ENCODE assay signal across 23 cellular contexts in the genomic region with DNA sequence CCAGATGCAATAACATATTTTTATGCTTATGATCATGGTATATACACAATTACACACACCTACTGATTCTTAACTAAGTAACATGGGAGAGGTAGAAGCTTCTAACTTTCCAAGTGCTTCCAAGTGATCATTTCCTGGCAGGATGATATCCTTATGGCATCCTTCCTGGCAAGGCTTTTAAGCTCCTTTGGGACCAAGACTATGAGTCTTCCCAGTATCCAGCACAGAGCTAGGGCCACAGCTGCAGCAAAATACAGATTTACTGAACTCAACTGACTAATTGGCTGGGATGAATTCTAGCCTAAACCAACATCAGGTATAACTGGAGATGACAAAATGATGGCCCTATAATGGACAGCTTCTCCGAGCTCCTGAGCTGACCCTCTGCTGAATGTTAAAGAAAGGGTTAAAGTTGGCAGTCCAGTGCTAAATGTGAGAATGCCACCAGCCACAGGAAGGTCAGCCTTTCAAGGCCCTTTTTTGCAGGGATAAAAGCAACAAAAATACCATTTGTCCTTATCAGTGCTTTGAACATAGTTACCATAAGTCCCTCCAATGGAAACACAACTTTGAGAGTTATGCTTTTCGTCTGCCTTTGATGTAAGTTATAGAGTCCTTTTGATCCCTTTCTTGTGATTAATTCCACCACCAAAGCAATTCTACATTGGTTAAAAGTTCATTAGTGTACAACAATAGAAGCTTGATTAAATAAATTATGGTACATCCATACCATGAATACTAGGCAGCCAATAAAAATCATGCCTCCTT.
DNase-seq lines count a peak whose midpoint lies in the region; ATAC-seq and TF ChIP-seq lines count a peak whose summit lies in the region.
"Had no signal": no experiment of that assay in that cellular context is flagged by ENCODE, and none has a peak within 500 bp of the region (broad histone marks: within the 10 kb centered on the region; RNA-seq: fewer than 3 reads in every experiment).

No MANE protein-coding gene starts in this region.

- no peak for TF ChIP-seq CTCF in gastroesophageal sphincter (IDR thresholded peaks at IDR 0.05)

- in situ Hi-C loops in GM23248 (cut with MboI), result loop anchor here (10.0 to 25.0 kb wide), 2 partner anchors 416 to 523 kb away; a partner anchor contains a TSS

- H4K20me1 ChIP-seq in GM23248 (ENCODE audit: insufficient read depth), result no peaks in the 10 kb centered on the region

- no peak overlapping the region for H2AFZ ChIP-seq in GM23248

- 93 to 95% methylated on average over 2 of the region's 2 CpGs for WGBS in GM23248 (ENCODE audit: low coverage in 1 of 2, low lambda C conversion rate in 2 of 2, missing lambda C conversion rate in 2 of 2), 2 experiments
- 83 to 100% methylated on average over 1 to 2 of the region's 2 CpGs for WGBS in gastroesophageal sphincter (ENCODE audit: low coverage in 1 of 2), 2 donors

- no peaks in the 10 kb centered on the region for H3K36me3 ChIP-seq in GM23248 (ENCODE audit: low read depth)
- no peaks in the 10 kb centered on the region for H3K36me3 ChIP-seq in gastroesophageal sphincter
- no peaks in the 10 kb centered on the region for H3K36me3 ChIP-seq in skeletal muscle tissue (ENCODE audit: control insufficient read depth in 3 of 3, insufficient read depth in 3 of 3, low read length in 3 of 3)
- H3K36me3 ChIP-seq: esophagus squamous epithelium had no signal

- no peak overlapping the region for H3K9ac ChIP-seq in GM23248
- H3K9ac ChIP-seq in skeletal muscle tissue (ENCODE audit: low read depth in 1 of 3, low read length in 3 of 3), result no peak overlapping the region

- DNase-seq in GM23248, result peak; percentile 32
- peak; percentile 29 for DNase-seq in NCI-H69 (lab: John Stamatoyannopoulos, UW)
- DNase-seq in NCI-H1417 (lab: John Stamatoyannopoulos, UW), result no peak
- no peak for DNase-seq in LoVo (ENCODE audit: low spot score)
- DNase-seq: activated CD4-positive, alpha-beta T cell treated with anti-CD3 and anti-CD28 coated beads for 36 hours; activated CD8-positive, alpha-beta memory T cell treated with anti-CD3 and anti-CD28 coated beads for 24 hours; activated naive CD4-positive, alpha-beta T cell treated with Interleukin-2 at 50 U/mL for 16 hours; activated T-cell treated with anti-CD3 and anti-CD28 coated beads, Interleukin-2, amount 50 U/mL, for 24 hours; CD4-positive, CD25-positive, alpha-beta regulatory T cell; effector memory CD8-positive, alpha-beta T cell; esophagus squamous epithelium; HFFc6; KG1; NCI-H146; NCI-H524 treated with DMSO at 0.1 percent for 48 hours; occipital lobe; stimulated activated CD4-positive, alpha-beta T cell treated with anti-CD3 and anti-CD28 coated beads, Interleukin-4, amount 100 ng/mL, for 4 hours; stimulated activated naive CD8-positive, alpha-beta T cell treated with anti-CD3 and anti-CD28 coated beads, Interleukin-15, Interleukin-2, amounts not matched to agents 100 U/mL and 50 U/mL, for 24 hours; T-helper 1 cell; trophoblast cell had no signal

- no peak overlapping the region for H3K4me3 ChIP-seq in GM23248
- no peak overlapping the region for H3K4me3 ChIP-seq in gastroesophageal sphincter
- H3K4me3 ChIP-seq in skeletal muscle tissue (ENCODE audit: low read length in 3 of 3), result no peak overlapping the region
- H3K4me3 ChIP-seq: esophagus squamous epithelium had no signal

- H3K4me1 ChIP-seq in GM23248 (ENCODE audit: insufficient read depth) (peaks cover 13% of the 10 kb centered on the region), gastroesophageal sphincter (peaks cover 5 to 52% (median 19%) of the 10 kb centered on the region in 3 donors), skeletal muscle tissue (ENCODE audit: control insufficient read depth in 3 of 3, insufficient read depth in 3 of 3, low read length in 3 of 3) (peaks cover 27 to 46% (median 28%) of the 10 kb centered on the region in 3 donors)

- H3K9me3 ChIP-seq in GM23248 (ENCODE audit: low read depth), result no peaks in the 10 kb centered on the region
- H3K9me3 ChIP-seq in gastroesophageal sphincter, result no peaks in the 10 kb centered on the region
- no peaks in the 10 kb centered on the region for H3K9me3 ChIP-seq in skeletal muscle tissue (ENCODE audit: control insufficient read depth in 3 of 3, low read length in 3 of 3)
- H3K9me3 ChIP-seq: esophagus squamous epithelium had no signal

- H3F3A ChIP-seq in GM23248 (ENCODE audit: insufficient read depth), result 0 out of 2 replicates have a peak, but pooled peaks cover 13% of the 10 kb centered on the region

- ATAC-seq in gastroesophageal sphincter (no peak), GM21786 (IDR thresholded peaks at IDR 0.05; ENCODE audit: unreplicated experiment) (no peak)
- ATAC-seq: activated CD4-positive, alpha-beta T cell treated with anti-CD3 and anti-CD28 coated beads for 36 hours; effector memory CD8-positive, alpha-beta T cell; stimulated activated naive CD8-positive, alpha-beta T cell treated with anti-CD3 and anti-CD28 coated beads, Interleukin-15, Interleukin-2, amounts not matched to agents 100 U/mL and 50 U/mL, for 24 hours had no signal

- no peaks in the 10 kb centered on the region for H3K9me2 ChIP-seq in GM23248 (ENCODE audit: insufficient read depth)

- no peak overlapping the region for H3K4me2 ChIP-seq in GM23248 (ENCODE audit: unreplicated experiment)

- no peaks in the 10 kb centered on the region for H3K27me3 ChIP-seq in GM23248 (replicated peaks; ENCODE audit: insufficient read depth)
- no peaks in the 10 kb centered on the region for H3K27me3 ChIP-seq in gastroesophageal sphincter
- H3K27me3 ChIP-seq in skeletal muscle tissue (ENCODE audit: control insufficient read depth in 3 of 3, insufficient read depth in 3 of 3, low read length in 3 of 3), result no peaks in the 10 kb centered on the region

- H3K27ac ChIP-seq in GM23248 (no peak overlapping the region), gastroesophageal sphincter (peak overlapping the region in 3 of 4 donors; percentile 56 to 79 (median 79)), skeletal muscle tissue (ENCODE audit: low read depth, low read length) (peak overlapping the region; percentile 95)

- no peak for TF ChIP-seq EP300 in gastroesophageal sphincter (IDR thresholded peaks at IDR 0.05)

- no peak for TF ChIP-seq POLR2A in gastroesophageal sphincter (IDR thresholded peaks at IDR 0.05)

- H3K79me2 ChIP-seq in GM23248 (ENCODE audit: insufficient read depth), result no peaks in the 10 kb centered on the region

Comparison
In these comparisons a context has a peak if more than half of its experiments do, and no peak if none do; other contexts are left out.
1. DNase-seq: peak in GM23248 (single experiment) and NCI-H69 (single experiment); none in NCI-H1417 (0 of 3) and LoVo (single experiment).